1 cellular context compared by ENCODE assay signal in the genomic region with DNA sequence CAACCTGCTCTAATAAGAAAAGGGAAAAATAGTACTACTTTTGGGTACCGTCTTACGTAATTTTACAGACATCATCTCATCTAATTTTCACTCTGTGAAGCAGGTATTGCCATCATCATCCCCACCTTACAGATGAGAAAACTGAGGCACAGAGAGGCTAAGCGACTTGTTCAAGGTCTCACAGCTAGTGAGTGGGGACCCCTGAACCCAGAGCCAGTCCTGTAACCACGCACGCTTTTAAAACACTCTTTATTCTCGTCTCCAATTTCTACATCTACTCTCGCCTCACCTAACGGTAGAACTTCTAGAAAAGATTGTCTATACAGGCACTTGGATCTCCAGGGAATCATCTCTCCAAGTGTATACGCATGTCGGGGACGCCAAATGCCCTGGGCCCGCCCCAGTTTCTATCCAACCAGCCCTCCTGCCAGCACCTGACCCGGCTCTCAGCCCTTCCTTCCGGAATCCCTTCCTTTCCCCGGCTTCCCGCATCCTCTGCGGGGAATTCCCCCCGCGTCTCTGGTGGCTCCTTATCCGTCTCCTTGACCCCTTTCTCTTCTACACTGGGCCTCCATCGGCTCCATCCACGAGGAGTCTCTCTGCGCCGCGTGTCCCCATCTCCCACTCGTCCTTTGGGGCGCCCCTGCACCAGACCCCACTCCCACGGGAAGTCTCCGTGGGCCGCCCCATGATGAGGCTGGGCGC.
TF ChIP-seq lines count a peak whose summit lies in the region.

No MANE protein-coding gene starts in this region.

TF ChIP-seq in HepG2, 621 proteins besides CTCF, POLR2A, EP300 and RAD21 (continued from another document and continues in another):
- TF ChIP-seq, protein P1, sequence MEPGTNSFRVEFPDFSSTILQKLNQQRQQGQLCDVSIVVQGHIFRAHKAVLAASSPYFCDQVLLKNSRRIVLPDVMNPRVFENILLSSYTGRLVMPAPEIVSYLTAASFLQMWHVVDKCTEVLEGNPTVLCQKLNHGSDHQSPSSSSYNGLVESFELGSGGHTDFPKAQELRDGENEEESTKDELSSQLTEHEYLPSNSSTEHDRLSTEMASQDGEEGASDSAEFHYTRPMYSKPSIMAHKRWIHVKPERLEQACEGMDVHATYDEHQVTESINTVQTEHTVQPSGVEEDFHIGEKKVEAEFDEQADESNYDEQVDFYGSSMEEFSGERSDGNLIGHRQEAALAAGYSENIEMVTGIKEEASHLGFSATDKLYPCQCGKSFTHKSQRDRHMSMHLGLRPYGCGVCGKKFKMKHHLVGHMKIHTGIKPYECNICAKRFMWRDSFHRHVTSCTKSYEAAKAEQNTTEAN (CRISPR knock-in tag; conservative IDR thresholded peaks at IDR 0.05): no peak
- TF ChIP-seq ZSCAN22 (CRISPR knock-in tag; IDR thresholded peaks at IDR 0.05): no peak
- TF ChIP-seq DDIT3 (CRISPR knock-in tag; IDR thresholded peaks at IDR 0.05): no peak
- TF ChIP-seq ATM (IDR thresholded peaks at IDR 0.05; ENCODE audit: borderline replicate concordance): no peak
- TF ChIP-seq ZNF136 (CRISPR knock-in tag; IDR thresholded peaks at IDR 0.05; ENCODE audit: low read depth): no peak
- TF ChIP-seq PRDM4 (CRISPR knock-in tag; IDR thresholded peaks at IDR 0.05; ENCODE audit: borderline replicate concordance): no peak
- no peak for TF ChIP-seq HMGA1 (CRISPR knock-in tag; conservative IDR thresholded peaks at IDR 0.05)
- no peak for TF ChIP-seq U2AF2 (IDR thresholded peaks at IDR 0.05; ENCODE audit: low read depth, low read length)
- 0 out of 2 replicates have a peak, but pooled peaks have one; percentile 4 for TF ChIP-seq ZBTB42 (CRISPR knock-in tag; IDR thresholded peaks at IDR 0.05)
- TF ChIP-seq YEATS2 (CRISPR knock-in tag; IDR thresholded peaks at IDR 0.05; ENCODE audit: borderline replicate concordance): no peak
- TF ChIP-seq ZNF570 (CRISPR knock-in tag; IDR thresholded peaks at IDR 0.05; ENCODE audit: borderline replicate concordance): 0 out of 2 replicates have a peak, but pooled peaks have one; percentile 25
- no peak for TF ChIP-seq ZNF143 (CRISPR knock-in tag; IDR thresholded peaks at IDR 0.05)
- no peak for TF ChIP-seq ZNF710 (CRISPR knock-in tag; IDR thresholded peaks at IDR 0.05; ENCODE audit: borderline replicate concordance)
- TF ChIP-seq HOXD1 (CRISPR knock-in tag; IDR thresholded peaks at IDR 0.05): no peak
- TF ChIP-seq ZNF12 (CRISPR knock-in tag; IDR thresholded peaks at IDR 0.05): no peak
- TF ChIP-seq, protein P2, sequence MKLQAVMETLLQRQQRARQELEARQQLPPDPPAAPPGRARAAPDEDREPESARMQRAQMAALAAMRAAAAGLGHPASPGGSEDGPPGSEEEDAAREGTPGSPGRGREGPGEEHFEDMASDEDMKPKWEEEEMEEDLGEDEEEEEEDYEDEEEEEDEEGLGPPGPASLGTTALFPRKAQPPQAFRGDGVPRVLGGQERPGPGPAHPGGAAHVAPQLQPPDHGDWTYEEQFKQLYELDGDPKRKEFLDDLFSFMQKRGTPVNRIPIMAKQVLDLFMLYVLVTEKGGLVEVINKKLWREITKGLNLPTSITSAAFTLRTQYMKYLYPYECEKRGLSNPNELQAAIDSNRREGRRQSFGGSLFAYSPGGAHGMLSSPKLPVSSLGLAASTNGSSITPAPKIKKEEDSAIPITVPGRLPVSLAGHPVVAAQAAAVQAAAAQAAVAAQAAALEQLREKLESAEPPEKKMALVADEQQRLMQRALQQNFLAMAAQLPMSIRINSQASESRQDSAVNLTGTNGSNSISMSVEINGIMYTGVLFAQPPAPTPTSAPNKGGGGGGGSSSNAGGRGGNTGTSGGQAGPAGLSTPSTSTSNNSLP (IDR thresholded peaks at IDR 0.05; ENCODE audit: low read depth, low read length): no peak
- TF ChIP-seq NR2F6 (IDR thresholded peaks at IDR 0.05): no peak
- no peak for TF ChIP-seq NR2F6 (CRISPR knock-in tag; IDR thresholded peaks at IDR 0.05)
- no peak for TF ChIP-seq CBX2 (IDR thresholded peaks at IDR 0.05; ENCODE audit: low read depth, low read length)
- no peak for TF ChIP-seq CBX2 (CRISPR knock-in tag; IDR thresholded peaks at IDR 0.05; ENCODE audit: low read depth)
- TF ChIP-seq MTA3 (CRISPR knock-in tag; IDR thresholded peaks at IDR 0.05): no peak
- no peak for TF ChIP-seq ZNF678 (CRISPR knock-in tag; IDR thresholded peaks at IDR 0.05)
- TF ChIP-seq TCF12 (IDR thresholded peaks at IDR 0.05): no peak
- TF ChIP-seq TCF12 (CRISPR knock-in tag; IDR thresholded peaks at IDR 0.05): no peak
- peak; percentile 6 for TF ChIP-seq XRCC5 (optimal IDR thresholded peaks at IDR 0.05; ENCODE audit: low read length)
- TF ChIP-seq JARID2 (CRISPR knock-in tag; IDR thresholded peaks at IDR 0.05; ENCODE audit: insufficient replicate concordance): no peak
- no peak for TF ChIP-seq ZNF709 (CRISPR knock-in tag; IDR thresholded peaks at IDR 0.05)
- no peak for TF ChIP-seq ZUFSP (CRISPR knock-in tag; IDR thresholded peaks at IDR 0.05; ENCODE audit: borderline replicate concordance)
- no peak for TF ChIP-seq ZNF550 (CRISPR knock-in tag; IDR thresholded peaks at IDR 0.05; ENCODE audit: borderline replicate concordance)
- TF ChIP-seq ZSCAN9 (CRISPR knock-in tag; IDR thresholded peaks at IDR 0.05; ENCODE audit: borderline replicate concordance): no peak
- TF ChIP-seq MAFG (CRISPR knock-in tag; IDR thresholded peaks at IDR 0.05): no peak
- no peak for TF ChIP-seq ZNF274 (CRISPR knock-in tag; IDR thresholded peaks at IDR 0.05)
- TF ChIP-seq MYC (CRISPR knock-in tag; IDR thresholded peaks at IDR 0.05; ENCODE audit: borderline replicate concordance): no peak
- TF ChIP-seq ZNF629 (CRISPR knock-in tag; conservative IDR thresholded peaks at IDR 0.05): peak; percentile 95
- TF ChIP-seq ZNF101 (CRISPR knock-in tag; IDR thresholded peaks at IDR 0.05; ENCODE audit: borderline replicate concordance, low read depth): no peak
- TF ChIP-seq ZNF563 (CRISPR knock-in tag; IDR thresholded peaks at IDR 0.05): no peak
- TF ChIP-seq GTF3A (CRISPR knock-in tag; conservative IDR thresholded peaks at IDR 0.05): 0 out of 2 replicates have a peak, but pooled peaks have one; percentile 45
- no peak for TF ChIP-seq ZNF839 (CRISPR knock-in tag; IDR thresholded peaks at IDR 0.05; ENCODE audit: borderline replicate concordance)
- TF ChIP-seq ZNF543 (CRISPR knock-in tag; IDR thresholded peaks at IDR 0.05): no peak
- TF ChIP-seq IRF2 (CRISPR knock-in tag; IDR thresholded peaks at IDR 0.05): no peak
- TF ChIP-seq NR2C2 (CRISPR knock-in tag; IDR thresholded peaks at IDR 0.05; ENCODE audit: borderline replicate concordance): 0 out of 2 replicates have a peak, but pooled peaks have one; percentile 11
- no peak for TF ChIP-seq KDM2A (CRISPR knock-in tag; IDR thresholded peaks at IDR 0.05; ENCODE audit: borderline replicate concordance, low read depth)
- no peak for TF ChIP-seq ZSCAN30 (CRISPR knock-in tag; IDR thresholded peaks at IDR 0.05)
- no peak for TF ChIP-seq ZXDC (CRISPR knock-in tag; IDR thresholded peaks at IDR 0.05)
- TF ChIP-seq GZF1 (CRISPR knock-in tag; IDR thresholded peaks at IDR 0.05): no peak
- no peak for TF ChIP-seq ZNF296 (CRISPR knock-in tag; conservative IDR thresholded peaks at IDR 0.05)
- TF ChIP-seq, protein P3, sequence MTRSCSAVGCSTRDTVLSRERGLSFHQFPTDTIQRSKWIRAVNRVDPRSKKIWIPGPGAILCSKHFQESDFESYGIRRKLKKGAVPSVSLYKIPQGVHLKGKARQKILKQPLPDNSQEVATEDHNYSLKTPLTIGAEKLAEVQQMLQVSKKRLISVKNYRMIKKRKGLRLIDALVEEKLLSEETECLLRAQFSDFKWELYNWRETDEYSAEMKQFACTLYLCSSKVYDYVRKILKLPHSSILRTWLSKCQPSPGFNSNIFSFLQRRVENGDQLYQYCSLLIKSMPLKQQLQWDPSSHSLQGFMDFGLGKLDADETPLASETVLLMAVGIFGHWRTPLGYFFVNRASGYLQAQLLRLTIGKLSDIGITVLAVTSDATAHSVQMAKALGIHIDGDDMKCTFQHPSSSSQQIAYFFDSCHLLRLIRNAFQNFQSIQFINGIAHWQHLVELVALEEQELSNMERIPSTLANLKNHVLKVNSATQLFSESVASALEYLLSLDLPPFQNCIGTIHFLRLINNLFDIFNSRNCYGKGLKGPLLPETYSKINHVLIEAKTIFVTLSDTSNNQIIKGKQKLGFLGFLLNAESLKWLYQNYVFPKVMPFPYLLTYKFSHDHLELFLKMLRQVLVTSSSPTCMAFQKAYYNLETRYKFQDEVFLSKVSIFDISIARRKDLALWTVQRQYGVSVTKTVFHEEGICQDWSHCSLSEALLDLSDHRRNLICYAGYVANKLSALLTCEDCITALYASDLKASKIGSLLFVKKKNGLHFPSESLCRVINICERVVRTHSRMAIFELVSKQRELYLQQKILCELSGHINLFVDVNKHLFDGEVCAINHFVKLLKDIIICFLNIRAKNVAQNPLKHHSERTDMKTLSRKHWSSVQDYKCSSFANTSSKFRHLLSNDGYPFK (CRISPR knock-in tag; IDR thresholded peaks at IDR 0.05; ENCODE audit: borderline replicate concordance): no peak
